2 cellular contexts compared by ENCODE assay signal in genomic region chr9:88971131-88971960, GRCh38.
TF ChIP-seq lines count a peak whose summit lies in the region.

No MANE protein-coding gene starts in this region.

TF ChIP-seq in WTC11, 78 proteins besides CTCF, POLR2A, EP300 and RAD21:
- TF ChIP-seq GABPB1 (CRISPR knock-in tag; IDR thresholded peaks at IDR 0.05) (no peak), USF1 (CRISPR knock-in tag; IDR thresholded peaks at IDR 0.05) (no peak), ZNF219 (CRISPR knock-in tag; IDR thresholded peaks at IDR 0.05; ENCODE audit: borderline replicate concordance) (no peak), NFYB (CRISPR knock-in tag; conservative IDR thresholded peaks at IDR 0.05; ENCODE audit: low read depth) (no peak)

TF ChIP-seq in HepG2, 621 proteins besides CTCF, POLR2A, EP300 and RAD21:
- no peak for TF ChIP-seq MAZ (IDR thresholded peaks at IDR 0.05; ENCODE audit: borderline replicate concordance, low read depth, low read length)
- no peak for TF ChIP-seq MAZ (CRISPR knock-in tag; IDR thresholded peaks at IDR 0.05; ENCODE audit: low read depth)
- no peak for TF ChIP-seq ZBTB20 (CRISPR knock-in tag; IDR thresholded peaks at IDR 0.05; ENCODE audit: borderline replicate concordance, low read depth)
- TF ChIP-seq HHEX (CRISPR knock-in tag; IDR thresholded peaks at IDR 0.05) = no peak
- no peak for TF ChIP-seq ZNF605 (CRISPR knock-in tag; IDR thresholded peaks at IDR 0.05)
- no peak for TF ChIP-seq POLR2AphosphoS5 (IDR thresholded peaks at IDR 0.05; ENCODE audit: low read depth, low read length)
- TF ChIP-seq, protein P1, sequence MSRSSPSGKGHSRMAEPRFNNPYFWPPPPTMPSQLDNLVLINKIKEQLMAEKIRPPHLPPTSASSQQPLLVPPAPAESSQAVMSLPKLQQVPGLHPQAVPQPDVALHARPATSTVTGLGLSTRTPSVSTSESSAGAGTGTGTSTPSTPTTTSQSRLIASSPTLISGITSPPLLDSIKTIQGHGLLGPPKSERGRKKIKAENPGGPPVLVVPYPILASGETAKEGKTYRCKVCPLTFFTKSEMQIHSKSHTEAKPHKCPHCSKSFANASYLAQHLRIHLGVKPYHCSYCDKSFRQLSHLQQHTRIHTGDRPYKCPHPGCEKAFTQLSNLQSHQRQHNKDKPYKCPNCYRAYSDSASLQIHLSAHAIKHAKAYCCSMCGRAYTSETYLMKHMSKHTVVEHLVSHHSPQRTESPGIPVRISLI (CRISPR knock-in tag; IDR thresholded peaks at IDR 0.05; ENCODE audit: borderline replicate concordance) = no peak
- no peak for TF ChIP-seq SAFB2 (CRISPR knock-in tag; IDR thresholded peaks at IDR 0.05; ENCODE audit: borderline replicate concordance, low read depth)
